Comparison of ENCODE assay signal across 1 cellular context in the genomic region with DNA sequence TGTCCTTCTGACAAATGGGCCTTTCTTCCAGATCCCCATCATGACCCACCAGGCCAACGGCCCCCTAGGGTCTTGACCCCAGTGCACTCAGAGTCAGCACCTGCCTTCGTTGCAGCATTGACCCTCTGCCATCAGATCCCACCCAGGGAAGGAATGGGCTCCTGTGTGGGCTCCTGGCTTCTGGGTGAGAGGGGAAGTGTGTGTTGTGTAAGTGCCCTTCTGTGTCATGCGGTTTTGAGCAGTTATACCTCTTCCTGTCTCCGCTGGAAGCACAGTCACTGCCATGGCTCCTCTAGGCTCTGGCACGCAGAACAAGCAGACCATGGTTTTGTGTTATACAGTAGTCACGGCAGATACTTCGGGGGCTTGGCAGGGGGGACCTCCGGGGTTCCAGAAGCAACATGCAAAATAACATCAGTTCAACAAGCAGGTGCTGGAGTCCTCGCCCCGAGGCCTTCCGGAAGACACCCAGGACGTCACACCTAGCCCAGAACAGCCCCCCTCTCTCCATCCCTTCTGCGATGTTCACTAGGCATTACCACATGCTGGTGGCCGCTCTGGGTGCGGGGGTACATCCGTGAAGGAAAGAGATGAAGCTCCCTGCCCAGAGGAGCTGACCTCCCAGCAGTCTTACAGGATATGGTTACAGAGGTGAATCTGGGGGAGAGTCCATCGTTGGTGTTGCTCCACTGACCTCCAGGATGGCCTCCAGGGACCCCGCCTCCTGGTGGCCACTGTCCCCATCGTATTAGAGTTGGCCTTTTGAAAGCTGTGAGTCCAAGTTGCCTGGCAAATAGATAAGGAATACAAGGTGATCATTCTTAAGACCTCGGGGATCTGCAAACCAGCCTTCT.
TF ChIP-seq lines count a peak whose summit lies in the region.

No MANE protein-coding gene starts in this region.

TF ChIP-seq in K562, 482 proteins besides CTCF, POLR2A, EP300 and RAD21:
- TF ChIP-seq PREB (CRISPR knock-in tag; IDR thresholded peaks at IDR 0.05) (no peak), ZNF253 (CRISPR knock-in tag; conservative IDR thresholded peaks at IDR 0.05) (no peak), AFF4 (CRISPR knock-in tag; IDR thresholded peaks at IDR 0.05) (no peak), SIN3B (IDR thresholded peaks at IDR 0.05; ENCODE audit: low read depth) (no peak), RHOXF2B (CRISPR knock-in tag; conservative IDR thresholded peaks at IDR 0.05) (no peak), ZFP30 (CRISPR knock-in tag; IDR thresholded peaks at IDR 0.05; ENCODE audit: borderline replicate concordance) (no peak), ZNF184 (CRISPR knock-in tag; IDR thresholded peaks at IDR 0.05) (no peak), MGA (IDR thresholded peaks at IDR 0.05) (no peak)
- TF ChIP-seq, protein P1, sequence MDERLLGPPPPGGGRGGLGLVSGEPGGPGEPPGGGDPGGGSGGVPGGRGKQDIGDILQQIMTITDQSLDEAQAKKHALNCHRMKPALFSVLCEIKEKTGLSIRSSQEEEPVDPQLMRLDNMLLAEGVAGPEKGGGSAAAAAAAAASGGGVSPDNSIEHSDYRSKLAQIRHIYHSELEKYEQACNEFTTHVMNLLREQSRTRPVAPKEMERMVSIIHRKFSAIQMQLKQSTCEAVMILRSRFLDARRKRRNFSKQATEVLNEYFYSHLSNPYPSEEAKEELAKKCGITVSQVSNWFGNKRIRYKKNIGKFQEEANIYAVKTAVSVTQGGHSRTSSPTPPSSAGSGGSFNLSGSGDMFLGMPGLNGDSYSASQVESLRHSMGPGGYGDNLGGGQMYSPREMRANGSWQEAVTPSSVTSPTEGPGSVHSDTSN (CRISPR knock-in tag; IDR thresholded peaks at IDR 0.05; ENCODE audit: low read depth): no peak
- TF ChIP-seq, protein P1 (tag; conservative IDR thresholded peaks at IDR 0.05; ENCODE audit: low read depth): no peak
